Comparison of ENCODE assay signal across 1 cellular context in genomic region chr1:156931553-156931952, GRCh38.
A peak's percentile ranks its signal among the peaks of the same experiment; 100 is the strongest.
TF ChIP-seq lines count a peak whose summit lies in the region.

No MANE protein-coding gene starts in this region.

TF ChIP-seq in K562, 482 proteins besides CTCF, POLR2A, EP300 and RAD21:
- TF ChIP-seq ZNF121 (CRISPR knock-in tag; conservative IDR thresholded peaks at IDR 0.05) (peak; percentile 26; the same call in 1 of the 2 replicates), RFX1 (IDR thresholded peaks at IDR 0.05) (no peak), MYBL2 (IDR thresholded peaks at IDR 0.05; ENCODE audit: low read depth) (no peak), MYBL2 (CRISPR knock-in tag; IDR thresholded peaks at IDR 0.05; ENCODE audit: borderline replicate concordance) (no peak), ZNF24 (IDR thresholded peaks at IDR 0.05) (peak; percentile 66; the same call in 1 of the 2 replicates)
TF ChIP-seq in K562: peak in this region for 2.
